In the genomic region with DNA sequence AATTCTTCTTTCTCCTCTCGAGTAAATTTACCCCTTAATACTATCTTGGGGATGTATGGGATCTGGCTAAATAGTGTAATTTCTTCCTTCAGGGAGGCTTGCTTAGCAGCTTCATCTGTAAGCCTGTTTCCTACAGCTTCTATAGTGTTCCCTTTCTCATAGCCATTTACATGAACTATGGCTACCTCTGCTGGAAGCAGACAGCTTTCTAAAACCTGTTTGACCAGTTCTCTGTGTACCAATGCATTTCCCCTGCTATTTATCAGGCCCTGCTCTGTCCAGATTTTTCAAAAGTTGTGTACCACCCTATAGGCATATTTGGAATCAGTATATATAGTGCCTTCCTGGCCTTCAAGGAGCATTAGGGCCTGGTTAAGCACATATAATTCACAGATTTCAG, we compare ENCODE assay signal across 22 cellular contexts.
DNase-seq lines count a peak whose midpoint lies in the region; TF ChIP-seq lines count a peak whose summit lies in the region.
"Had no signal": no experiment of that assay in that cellular context is flagged by ENCODE, and none has a peak within 500 bp of the region (broad histone marks: within the 10 kb centered on the region; RNA-seq: fewer than 3 reads in every experiment).

No MANE protein-coding gene starts in this region.

- DNase-seq in LNCaP clone FGC (ENCODE audit: low read depth) (peak; percentile 40), NCI-H526 (lab: John Stamatoyannopoulos, UW) (peak; percentile 3 to 60), epithelial cell of esophagus (ENCODE audit: low read depth) (peak; percentile 78), hepatic stellate cell (ENCODE audit: low spot score) (no peak), NCI-H82 (lab: John Stamatoyannopoulos, UW) (no peak), NCI-H1436 treated with DMSO at 0.1 percent for 48 hours (lab: John Stamatoyannopoulos, UW) (no peak)
- DNase-seq in activated CD4-positive, alpha-beta T cell treated with anti-CD3 and anti-CD28 coated beads, Interleukin-2, amount 50 U/mL, for 4 hours = no peak
- DNase-seq: activated CD4-positive, alpha-beta T cell treated with anti-CD3 and anti-CD28 coated beads for 1 hour; activated CD8-positive, alpha-beta T cell treated with anti-CD3 and anti-CD28 coated beads, Interleukin-2, amount 10 ng/mL, durations not matched to agents 7 days and 5 days; activated effector memory CD4-positive, alpha-beta T cell treated with Interleukin-2 at 50 U/mL for 16 hours; activated T-cell treated with anti-CD3 and anti-CD28 coated beads for 4 hours; CD4-positive, CD25-positive, alpha-beta regulatory T cell; DMS 273 treated with DMSO at 0.1 percent for 48 hours; immature natural killer cell; KBM-7; left ventricle myocardium inferior; NCI-H187 treated with DMSO at 0.1 percent for 48 hours; NCI-H2227 treated with DMSO at 0.1 percent for 48 hours; pancreas; right cardiac atrium; stimulated activated naive CD4-positive, alpha-beta T cell treated with Interleukin-2 at 50 U/mL for 16 hours had no signal

- TF ChIP-seq CTCF in LNCaP clone FGC (IDR thresholded peaks at IDR 0.05; ENCODE audit: control insufficient read depth, extremely low read depth, insufficient read depth) (no peak), epithelial cell of esophagus (IDR thresholded peaks at IDR 0.05; ENCODE audit: insufficient read depth, low read depth, low read length, missing control alignments) (peak; percentile 12)

- no peak overlapping the region for H3K4me3 ChIP-seq in LNCaP clone FGC (ENCODE audit: low read depth, low read length)
- no peak overlapping the region for H3K4me3 ChIP-seq in epithelial cell of esophagus (ENCODE audit: low read length)
- H3K4me3 ChIP-seq: left ventricle myocardium inferior, pancreas, thoracic aorta had no signal

Comparison
In these comparisons a context has a peak if more than half of its experiments do, and no peak if none do; other contexts are left out.
1. DNase-seq: peak in LNCaP clone FGC (single experiment), NCI-H526 (2 of 2) and epithelial cell of esophagus (single experiment); none in activated CD4-positive, alpha-beta T cell treated with anti-CD3 and anti-CD28 coated beads, Interleukin-2, amount 50 U/mL, for 4 hours (0 of 2), hepatic stellate cell (single experiment), NCI-H82 (single experiment) and NCI-H1436 treated with DMSO at 0.1 percent for 48 hours (single experiment).